ENCODE assay signal across 1 cellular context in genomic region chr3:42501321-42501680, GRCh38.
TF ChIP-seq lines count a peak whose summit lies in the region.

No MANE protein-coding gene starts in this region.

TF ChIP-seq in HepG2, 621 proteins besides CTCF, POLR2A, EP300 and RAD21 (continued from another document):
- TF ChIP-seq NFYC (CRISPR knock-in tag; IDR thresholded peaks at IDR 0.05) = no peak
- TF ChIP-seq ZNF281 (CRISPR knock-in tag; IDR thresholded peaks at IDR 0.05; ENCODE audit: borderline replicate concordance) = no peak
- TF ChIP-seq ZBTB44 (CRISPR knock-in tag; IDR thresholded peaks at IDR 0.05) = no peak
- no peak for TF ChIP-seq ZBTB42 (CRISPR knock-in tag; IDR thresholded peaks at IDR 0.05)
- no peak for TF ChIP-seq ZSCAN9 (CRISPR knock-in tag; IDR thresholded peaks at IDR 0.05; ENCODE audit: borderline replicate concordance)
- no peak for TF ChIP-seq PPARG (CRISPR knock-in tag; conservative IDR thresholded peaks at IDR 0.05)
- TF ChIP-seq PHF8 (CRISPR knock-in tag; IDR thresholded peaks at IDR 0.05) = no peak
- no peak for TF ChIP-seq CERS6 (CRISPR knock-in tag; IDR thresholded peaks at IDR 0.05)
- TF ChIP-seq ZBTB8A (CRISPR knock-in tag; IDR thresholded peaks at IDR 0.05; ENCODE audit: borderline replicate concordance, low read depth) = no peak
